Comparison of ENCODE assay signal across 22 cellular contexts in genomic region chr14:100234511-100234910, GRCh38. TPM values are rescaled to one million over a fixed set of nuclear protein-coding genes. Genes with fewer than 3 reads are reported as not detected.
DNase-seq lines count a peak whose midpoint lies in the region; ATAC-seq, FAIRE-seq and TF ChIP-seq lines count a peak whose summit lies in the region.
"Had no signal": no experiment of that assay in that cellular context is flagged by ENCODE, and none has a peak within 500 bp of the region (broad histone marks: within the 10 kb centered on the region; RNA-seq: fewer than 3 reads in every experiment).

No MANE protein-coding gene starts in this region.

- peak overlapping the region; percentile 37 for H3K4me3 Mint-ChIP-seq in activated CD4-positive, alpha-beta T cell treated with anti-CD3 and anti-CD28 coated beads, Interleukin-2, amount 10 ng/mL, durations not matched to agents 24 days and 14 days
- H3K4me3 Mint-ChIP-seq in CD8-positive, alpha-beta memory T cell: peak overlapping the region in 1 of 7 donors; percentile 75
- H3K4me3 Mint-ChIP-seq in T-helper 17 cell: no peak overlapping the region
- no peak overlapping the region for H3K4me3 Mint-ChIP-seq in stimulated activated effector memory CD8-positive, alpha-beta T cell treated with anti-CD3 and anti-CD28 coated beads, Interleukin-12 subunit alpha, Interleukin-12 subunit beta, amount 100 ng/mL, for 72 hours

- TF ChIP-seq CTCF in GM12878 (IDR thresholded peaks at IDR 0.05 in 2 of 3, conservative IDR thresholded peaks at IDR 0.05 in 1 of 3; ENCODE audit: control insufficient read depth in 2 of 3, extremely low read depth in 1 of 3, insufficient read depth in 1 of 3, low read depth in 3 of 3, low read length in 3 of 3): no peak

- intact Hi-C loops in activated CD4-positive, alpha-beta T cell treated with anti-CD3 and anti-CD28 coated beads, Interleukin-2, amount 10 ng/mL, durations not matched to agents 24 days and 14 days (cut with micrococcal nuclease): no loop called here
- intact Hi-C loops in GM12878 (cut with micrococcal nuclease; ENCODE audit: unreplicated experiment): no loop called here

- CTCF ChIA-PET in CD8-positive, alpha-beta memory T cell (lab: Charles Lee): interaction anchor here (0.9 to 4.5 kb wide), 3 partner anchors 11 to 51 kb away, joined by 3 to 37 read pairs (median 13); no protein-coding TSS in a partner anchor
- CTCF ChIA-PET in GM12878 (lab: Yijun Ruan, JAX): interaction anchor here (0.8 to 4.6 kb wide), 6 partner anchors 9 to 41 kb away, joined by 3 to 39 read pairs (median 4); no protein-coding TSS in a partner anchor

- no TSS peak for BruUV-seq in GM12878 (replicated peaks; lab: Mats Ljungman, UMichigan)

- no peak for FAIRE-seq in GM12878 (lab: Jason Lieb, UNC)
- FAIRE-seq: A204.1 had no signal

- H3K36me3 ChIP-seq in CD8-positive, alpha-beta memory T cell (ENCODE audit: insufficient read depth, low read length): no peaks in the 10 kb centered on the region
- peaks cover 2 to 4% of the 10 kb centered on the region in 2 experiments; a peak in 2 of 4 replicates for H3K36me3 ChIP-seq in GM12878 (ENCODE audit: control insufficient read depth in 2 of 2, insufficient read depth in 2 of 2, low read length in 1 of 2)

- no peak for TF ChIP-seq POLR2A in GM12878 (IDR thresholded peaks at IDR 0.05; ENCODE audit: low read depth, low read length)

- H3K27me3 ChIP-seq in CD8-positive, alpha-beta memory T cell (ENCODE audit: insufficient read depth, low read length, poor library complexity, severe bottlenecking): no peaks in the 10 kb centered on the region
- H3K27me3 ChIP-seq in GM12878 (replicated peaks in 1 of 2; ENCODE audit: control insufficient read depth in 2 of 2, insufficient read depth in 2 of 2, low read length in 1 of 2): no peaks in the 10 kb centered on the region

- in situ Hi-C loops in GM12878 (cut with MboI): no loop called here

- peaks cover 41% of the 10 kb centered on the region for H3K4me1 Mint-ChIP-seq in activated CD4-positive, alpha-beta T cell treated with anti-CD3 and anti-CD28 coated beads, Interleukin-2, amount 10 ng/mL, durations not matched to agents 24 days and 14 days
- peaks cover 32 to 52% (median 41%) of the 10 kb centered on the region in 3 donors for H3K4me1 Mint-ChIP-seq in CD8-positive, alpha-beta memory T cell
- peaks cover 41% of the 10 kb centered on the region for H3K4me1 Mint-ChIP-seq in T-helper 17 cell
- peaks cover 42% of the 10 kb centered on the region for H3K4me1 Mint-ChIP-seq in stimulated activated effector memory CD8-positive, alpha-beta T cell treated with anti-CD3 and anti-CD28 coated beads, Interleukin-12 subunit alpha, Interleukin-12 subunit beta, amount 100 ng/mL, for 72 hours

- peaks cover 38% of the 10 kb centered on the region for H3K4me1 ChIP-seq in CD8-positive, alpha-beta memory T cell (ENCODE audit: insufficient read depth, low read length)
- H3K4me1 ChIP-seq in GM12878 (ENCODE audit: control insufficient read depth, insufficient read depth, low read length): no peaks in the 10 kb centered on the region

- H3K27ac Mint-ChIP-seq in activated CD4-positive, alpha-beta T cell treated with anti-CD3 and anti-CD28 coated beads, Interleukin-2, amount 10 ng/mL, durations not matched to agents 24 days and 14 days: peak overlapping the region; percentile 71
- H3K27ac Mint-ChIP-seq in CD8-positive, alpha-beta memory T cell: peak overlapping the region in 7 of 8 donors; percentile 47 to 94 (median 81)
- peak overlapping the region; percentile 94 for H3K27ac Mint-ChIP-seq in T-helper 17 cell
- H3K27ac Mint-ChIP-seq in stimulated activated effector memory CD8-positive, alpha-beta T cell treated with anti-CD3 and anti-CD28 coated beads, Interleukin-12 subunit alpha, Interleukin-12 subunit beta, amount 100 ng/mL, for 72 hours: no peak overlapping the region

- RAD21 ChIA-PET in GM12878 (lab: Charles Lee; ENCODE audit: unreplicated experiment): interaction anchor here (2.0 kb wide), 1 partner anchor 10 kb away, joined by 10 read pairs; no protein-coding TSS in a partner anchor

- no peak overlapping the region for H2AFZ ChIP-seq in GM12878 (ENCODE audit: control insufficient read depth, low read depth, low read length)

- no peak overlapping the region for H3K4me3 ChIP-seq in CD8-positive, alpha-beta memory T cell (ENCODE audit: low read length)
- H3K4me3 ChIP-seq in GM12878: no peak overlapping the region; the same call in 1 of the 2 replicates
- H3K4me3 ChIP-seq: smooth muscle cell had no signal

- 39% methylated on average over 4 of the region's 4 CpGs for WGBS in GM12878 (ENCODE audit: insufficient coverage, insufficient replicate concordance, low lambda C conversion rate, missing lambda C conversion rate)

- POLR2A ChIA-PET in CD8-positive, alpha-beta memory T cell (lab: Charles Lee): interaction anchor here (0.8 to 1.2 kb wide), 2 partner anchors 13 kb away, joined by 4 to 5 read pairs; no protein-coding TSS in a partner anchor
- POLR2A ChIA-PET in GM12878 (lab: Charles Lee): interaction anchor here (0.6 to 5.2 kb wide), 3 partner anchors 10 to 99 kb away, joined by 3 to 37 read pairs (median 7); no protein-coding TSS in a partner anchor

- H3K9ac ChIP-seq in GM12878 (ENCODE audit: control insufficient read depth, insufficient read depth, low read length): no peak overlapping the region
- H3K9ac ChIP-seq: SK-N-SH had no signal

- peaks cover 36% of the 10 kb centered on the region for H3K36me3 Mint-ChIP-seq in activated CD4-positive, alpha-beta T cell treated with anti-CD3 and anti-CD28 coated beads, Interleukin-2, amount 10 ng/mL, durations not matched to agents 24 days and 14 days (ENCODE audit: low read depth)
- peaks cover 0 to 28% (median 2%) of the 10 kb centered on the region in 3 donors for H3K36me3 Mint-ChIP-seq in CD8-positive, alpha-beta memory T cell
- peaks cover 6% of the 10 kb centered on the region for H3K36me3 Mint-ChIP-seq in T-helper 17 cell (ENCODE audit: low read depth)
- H3K36me3 Mint-ChIP-seq in stimulated activated effector memory CD8-positive, alpha-beta T cell treated with anti-CD3 and anti-CD28 coated beads, Interleukin-12 subunit alpha, Interleukin-12 subunit beta, amount 100 ng/mL, for 72 hours: peaks cover 74% of the 10 kb centered on the region

- DNase-seq in activated CD4-positive, alpha-beta T cell treated with anti-CD3 and anti-CD28 coated beads, Interleukin-2, amount 10 ng/mL, durations not matched to agents 24 days and 14 days: peak; percentile 76
- DNase-seq in activated CD4-positive, alpha-beta T cell treated with anti-CD3 and anti-CD28 coated beads for 48 hours: no peak
- peak in 1 of 5 donors; percentile 41 for DNase-seq in CD8-positive, alpha-beta memory T cell
- DNase-seq in T-helper 17 cell: no peak
- DNase-seq in GM12878 (ENCODE audit: low read depth, low spot score): no peak
- DNase-seq in stimulated activated effector memory CD8-positive, alpha-beta T cell treated with anti-CD3 and anti-CD28 coated beads, Interleukin-12 subunit alpha, Interleukin-12 subunit beta, amount 100 ng/mL, for 72 hours (ENCODE audit: low spot score in 2 of 2): no peak
- DNase-seq in GM03348 (ENCODE audit: low spot score): no peak
- DNase-seq: cerebellar nuclear complex; HCEC 1CT; left colon; mesenchymal stem cell; naive B cell; NCI-H1436; NCI-H510A treated with DMSO at 0.1 percent for 48 hours; NK-92 treated with Interleukin-12 subunit alpha and Interleukin-12 subunit beta, amount 100 ng/mL, for 24 hours; RPMI8226; SK-N-SH; stimulated activated CD4-positive, alpha-beta T cell treated with anti-CD3 and anti-CD28 coated beads, Interleukin-2, amount 100 ng/mL, for 48 hours; trophoblast cell had no signal

- SMC1A ChIA-PET in GM12878 (lab: Charles Lee; ENCODE audit: uncharacterized antibody, unreplicated experiment): interaction anchor here (0.8 to 7.7 kb wide), 2 partner anchors 11 to 18 kb away, joined by 3 to 83 read pairs; no protein-coding TSS in a partner anchor

- no peak for TF ChIP-seq EP300 in GM12878 (IDR thresholded peaks at IDR 0.05; ENCODE audit: borderline replicate concordance in 1 of 2, control insufficient read depth in 1 of 2, low read depth in 2 of 2, low read length in 2 of 2)

- no peak overlapping the region; the same call in 1 of the 2 replicates for H3K4me2 ChIP-seq in GM12878 (ENCODE audit: control insufficient read depth, insufficient read depth)
- H3K4me2 ChIP-seq: SK-N-SH, smooth muscle cell had no signal

- no peaks in the 10 kb centered on the region for H3K9me3 ChIP-seq in CD8-positive, alpha-beta memory T cell (ENCODE audit: low read length)
- no peaks in the 10 kb centered on the region for H3K9me3 ChIP-seq in T-helper 17 cell (ENCODE audit: control insufficient read depth, low read length, poor library complexity, severe bottlenecking)
- H3K9me3 ChIP-seq in GM12878 (replicated peaks; ENCODE audit: control insufficient read depth, insufficient read depth, low read length): no peaks in the 10 kb centered on the region
- H3K9me3 ChIP-seq: SK-N-SH had no signal

- H3K79me2 ChIP-seq in GM12878 (ENCODE audit: control insufficient read depth, insufficient read depth, low read length): peaks cover 68% of the 10 kb centered on the region

- TF ChIP-seq RAD21 in GM12878 (IDR thresholded peaks at IDR 0.05; ENCODE audit: insufficient read depth, low read depth, low read length): no peak

- no peaks in the 10 kb centered on the region for H4K20me1 ChIP-seq in GM12878 (ENCODE audit: control insufficient read depth, insufficient read depth)

- H3K9me3 Mint-ChIP-seq in activated CD4-positive, alpha-beta T cell treated with anti-CD3 and anti-CD28 coated beads, Interleukin-2, amount 10 ng/mL, durations not matched to agents 24 days and 14 days: no peaks in the 10 kb centered on the region
- no peaks in the 10 kb centered on the region for H3K9me3 Mint-ChIP-seq in CD8-positive, alpha-beta memory T cell
- no peaks in the 10 kb centered on the region for H3K9me3 Mint-ChIP-seq in stimulated activated effector memory CD8-positive, alpha-beta T cell treated with anti-CD3 and anti-CD28 coated beads, Interleukin-12 subunit alpha, Interleukin-12 subunit beta, amount 100 ng/mL, for 72 hours
- H3K9me3 Mint-ChIP-seq: naive B cell had no signal

- no peak overlapping the region for H3K27ac ChIP-seq in CD8-positive, alpha-beta memory T cell (ENCODE audit: low read depth, low read length)
- H3K27ac ChIP-seq in GM12878 (ENCODE audit: control insufficient read depth, insufficient read depth): no peak overlapping the region

- H3K27me3 Mint-ChIP-seq in activated CD4-positive, alpha-beta T cell treated with anti-CD3 and anti-CD28 coated beads, Interleukin-2, amount 10 ng/mL, durations not matched to agents 24 days and 14 days: peaks cover 2% of the 10 kb centered on the region
- peaks cover 0 to 1% of the 10 kb centered on the region in 2 donors for H3K27me3 Mint-ChIP-seq in CD8-positive, alpha-beta memory T cell
- H3K27me3 Mint-ChIP-seq in T-helper 17 cell: no peaks in the 10 kb centered on the region
- H3K27me3 Mint-ChIP-seq: naive B cell had no signal

- ATAC-seq in T-helper 17 cell: no peak
- no peak for ATAC-seq in GM12878
- ATAC-seq in stimulated activated effector memory CD8-positive, alpha-beta T cell treated with anti-CD3 and anti-CD28 coated beads, Interleukin-12 subunit alpha, Interleukin-12 subunit beta, amount 100 ng/mL, for 72 hours: no peak
- ATAC-seq in HG02610 (IDR thresholded peaks at IDR 0.05; ENCODE audit: unreplicated experiment): no peak
- ATAC-seq: left colon had no signal

RNA-seq across cellular contexts. Expression of gene YY1, which starts 4.4 kb away (rescaled TPM):
- 102 and 105 TPM in 2 replicates for total RNA-seq in activated CD4-positive, alpha-beta T cell treated with anti-CD3 and anti-CD28 coated beads, Interleukin-2, amount 10 ng/mL, durations not matched to agents 24 days and 14 days
- 100 to 1,000 TPM; 109 to 116 TPM for total RNA-seq in CD8-positive, alpha-beta memory T cell
- 24.2 TPM for polyA plus RNA-seq in CD8-positive, alpha-beta memory T cell
- total RNA-seq in T-helper 17 cell (10 to 100 TPM; 75.5 to 77.9 TPM), GM12878 (2014; rRNA removed) (34.2 and 35.3 TPM in 2 replicates), GM12878 (2014; rRNA removed; fragmentation: Illumina TruSeq; extraction: Trizol) (42.7 and 44.8 TPM in 2 replicates), GM12878 (2021) (74.0 and 77.2 TPM in 2 replicates)
- total RNA-seq in GM12878 (2013; cell fraction: nucleolus; rRNA removed): 61.9 and 62.1 TPM in 2 replicates
- 17.9 TPM for polyA plus RNA-seq in GM12878 (2011; ENCODE audit: low read depth)
- polyA plus RNA-seq in GM12878 (2011; rRNA removed) (52.0 and 75.3 TPM in 2 replicates), GM12878 (2014; fragmentation: Illumina TruSeq; extraction: Trizol) (49.4 and 58.5 TPM in 2 replicates), GM12878 (2014; fragmentation: Nextera tagmentation; extraction: Ambion mirVana) (10 to 100 TPM; 23.7 to 46.4 TPM), GM12878 (2014; rRNA removed) (23.5 and 24.4 TPM in 2 replicates), GM12878 (2016; fragmentation: Nextera tagmentation; extraction: Ambion mirVana) (10 to 100 TPM; 32.7 to 35.0 TPM)
- polyA plus RNA-seq in GM12878 (2011; cell fraction: cytosol; rRNA removed): 23.8 and 29.4 TPM in 2 replicates
- polyA plus RNA-seq in GM12878 (2011; cell fraction: nucleus; rRNA removed): 27.5 and 27.6 TPM in 2 replicates
- polyA plus RNA-seq in GM12878 (2012): 34.6 and 44.3 TPM in 2 replicates
- polyA minus RNA-seq in GM12878 (2011; rRNA and poly(A)+ RNA removed): 29.7 and 39.0 TPM in 2 replicates
- polyA minus RNA-seq in GM12878 (2011; cell fraction: cytosol; rRNA and poly(A)+ RNA removed): 12.2 and 23.7 TPM in 2 replicates
- polyA minus RNA-seq in GM12878 (2011; cell fraction: nucleus; rRNA and poly(A)+ RNA removed): 12.7 and 20.0 TPM in 2 replicates
